9 cellular contexts compared by ENCODE assay signal in the genomic region with DNA sequence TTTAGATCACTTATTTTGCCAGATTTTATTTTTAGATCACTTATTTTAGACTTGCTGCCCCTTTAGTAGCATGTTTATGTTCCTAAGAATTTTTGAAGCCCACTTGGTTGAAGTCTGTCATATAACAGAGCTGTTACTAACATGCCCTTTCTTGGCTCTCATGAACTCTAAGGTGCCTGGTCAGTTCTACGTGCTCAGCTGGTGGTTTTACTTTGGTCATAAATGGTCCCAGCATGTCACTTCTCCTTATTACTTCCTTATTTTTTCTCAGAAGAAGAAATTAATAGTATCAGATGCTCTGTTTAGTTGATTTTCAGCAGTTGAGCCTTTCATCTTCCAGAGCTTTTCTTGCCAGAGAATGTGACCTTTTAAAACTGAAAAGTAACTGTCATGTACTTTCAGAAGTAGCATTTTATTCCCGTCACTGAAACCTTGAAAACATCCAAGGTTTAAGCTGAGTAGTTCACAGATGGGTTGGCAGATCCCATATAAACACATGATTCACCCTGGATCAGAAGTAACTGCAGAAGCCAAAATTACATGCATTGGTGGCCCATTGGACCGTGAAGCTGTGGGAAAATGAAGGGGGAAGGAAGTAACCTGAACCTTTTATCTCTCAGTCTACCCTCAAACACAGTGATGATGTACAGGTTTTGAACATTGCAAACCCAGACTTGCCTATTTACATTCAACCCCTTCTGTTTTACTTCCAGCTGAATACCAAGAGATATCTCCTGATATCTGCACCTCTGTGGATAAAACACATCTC. TPM values are rescaled to one million over a fixed set of nuclear protein-coding genes. Genes with fewer than 3 reads are reported as not detected.
A peak's percentile ranks its signal among the peaks of the same experiment; 100 is the strongest.
DNase-seq lines count a peak whose midpoint lies in the region; ATAC-seq and TF ChIP-seq lines count a peak whose summit lies in the region.
"Had no signal": no experiment of that assay in that cellular context is flagged by ENCODE, and none has a peak within 500 bp of the region (broad histone marks: within the 10 kb centered on the region; RNA-seq: fewer than 3 reads in every experiment).

No MANE protein-coding gene starts in this region.

- POLR2A ChIA-PET in Caco-2 (lab: Charles Lee): no interaction called here

- H3K4me1 Mint-ChIP-seq in stimulated activated naive CD8-positive, alpha-beta T cell treated with anti-CD3 and anti-CD28 coated beads, Interleukin-15, Interleukin-2, amounts not matched to agents 100 ng/mL and 50 ng/mL, for 24 hours (ENCODE audit: low read depth): peaks cover 8% of the 10 kb centered on the region
- no peaks in the 10 kb centered on the region for H3K4me1 Mint-ChIP-seq in stimulated activated naive CD8-positive, alpha-beta T cell treated with anti-CD3 and anti-CD28 coated beads, Interleukin-15, amount 100 ng/mL, for 72 hours
- H3K4me1 Mint-ChIP-seq in chondrocyte (ENCODE audit: low read depth) (peaks cover 42% of the 10 kb centered on the region), Caco-2 (ENCODE audit: low read depth, unreplicated experiment) (no peaks in the 10 kb centered on the region)

- H3K4me3 ChIP-seq in rectal smooth muscle tissue (ENCODE audit: low read length): no peak overlapping the region
- H3K4me3 ChIP-seq in Caco-2 (ENCODE audit: low read depth, low read length): no peak overlapping the region

- no peaks in the 10 kb centered on the region for H3K9me3 ChIP-seq in Caco-2

- no peaks in the 10 kb centered on the region for H3K27me3 ChIP-seq in rectal smooth muscle tissue (ENCODE audit: control insufficient read depth, insufficient read depth, low read length)
- no peaks in the 10 kb centered on the region for H3K27me3 ChIP-seq in Caco-2 (replicated peaks; ENCODE audit: control insufficient read depth, insufficient read depth, low read length)

- H3K4me1 ChIP-seq in rectal smooth muscle tissue (ENCODE audit: control insufficient read depth, insufficient read depth, low read length) (peaks cover 11% of the 10 kb centered on the region), Caco-2 (no peaks in the 10 kb centered on the region)

- no peak for DNase-seq in stimulated activated naive CD8-positive, alpha-beta T cell treated with anti-CD3 and anti-CD28 coated beads, Interleukin-15, amount 100 ng/mL, for 72 hours
- DNase-seq in HK-2 (ENCODE audit: unreplicated experiment) (peak; percentile 26), chondrocyte (ENCODE audit: low spot score) (no peak), Caco-2 (no peak), NCI-H1417 treated with DMSO at 0.1 percent for 48 hours (lab: John Stamatoyannopoulos, UW) (no peak)
- DNase-seq: DND-41 had no signal

- BruUV-seq in Caco-2 (replicated peaks; lab: Mats Ljungman, UMichigan): no TSS peak

- H3K27me3 Mint-ChIP-seq in stimulated activated naive CD8-positive, alpha-beta T cell treated with anti-CD3 and anti-CD28 coated beads, Interleukin-15, Interleukin-2, amounts not matched to agents 100 ng/mL and 50 ng/mL, for 24 hours: no peaks in the 10 kb centered on the region
- no peaks in the 10 kb centered on the region for H3K27me3 Mint-ChIP-seq in stimulated activated naive CD8-positive, alpha-beta T cell treated with anti-CD3 and anti-CD28 coated beads, Interleukin-15, amount 100 ng/mL, for 72 hours
- H3K27me3 Mint-ChIP-seq in chondrocyte (ENCODE audit: low read depth) (no peaks in the 10 kb centered on the region), Caco-2 (ENCODE audit: insufficient read depth, unreplicated experiment) (no peaks in the 10 kb centered on the region)

- CTCF ChIA-PET in Caco-2 (lab: Charles Lee): no interaction called here

- peak overlapping the region; percentile 36 for H3K27ac Mint-ChIP-seq in stimulated activated naive CD8-positive, alpha-beta T cell treated with anti-CD3 and anti-CD28 coated beads, Interleukin-15, Interleukin-2, amounts not matched to agents 100 ng/mL and 50 ng/mL, for 24 hours
- H3K27ac Mint-ChIP-seq in stimulated activated naive CD8-positive, alpha-beta T cell treated with anti-CD3 and anti-CD28 coated beads, Interleukin-15, amount 100 ng/mL, for 72 hours: no peak overlapping the region
- H3K27ac Mint-ChIP-seq in chondrocyte (ENCODE audit: unreplicated experiment) (peak overlapping the region; percentile 82), Caco-2 (ENCODE audit: unreplicated experiment) (no peak overlapping the region)

- H3K9ac ChIP-seq in rectal smooth muscle tissue (ENCODE audit: low read length): no peak overlapping the region

- TF ChIP-seq CTCF in chondrocyte (IDR thresholded peaks at IDR 0.05) (no peak), Caco-2 (IDR thresholded peaks at IDR 0.05; ENCODE audit: insufficient read depth in 1 of 2, low read depth in 1 of 2, low read length in 1 of 2, severe bottlenecking in 1 of 2, unreplicated experiment in 1 of 2) (no peak)

- peaks cover 56% of the 10 kb centered on the region for H3K36me3 Mint-ChIP-seq in stimulated activated naive CD8-positive, alpha-beta T cell treated with anti-CD3 and anti-CD28 coated beads, Interleukin-15, Interleukin-2, amounts not matched to agents 100 ng/mL and 50 ng/mL, for 24 hours (ENCODE audit: low read depth)
- peaks cover 12% of the 10 kb centered on the region for H3K36me3 Mint-ChIP-seq in chondrocyte (ENCODE audit: low read depth)
- H3K36me3 Mint-ChIP-seq in Caco-2 (ENCODE audit: insufficient read depth, unreplicated experiment): no peaks in the 10 kb centered on the region

- H3K9me3 Mint-ChIP-seq in stimulated activated naive CD8-positive, alpha-beta T cell treated with anti-CD3 and anti-CD28 coated beads, Interleukin-15, Interleukin-2, amounts not matched to agents 100 ng/mL and 50 ng/mL, for 24 hours: no peaks in the 10 kb centered on the region
- no peaks in the 10 kb centered on the region for H3K9me3 Mint-ChIP-seq in stimulated activated naive CD8-positive, alpha-beta T cell treated with anti-CD3 and anti-CD28 coated beads, Interleukin-15, amount 100 ng/mL, for 72 hours
- H3K9me3 Mint-ChIP-seq in chondrocyte (ENCODE audit: low read depth) (no peaks in the 10 kb centered on the region), Caco-2 (ENCODE audit: unreplicated experiment) (no peaks in the 10 kb centered on the region)

- H3K36me3 ChIP-seq in rectal smooth muscle tissue (ENCODE audit: control insufficient read depth, insufficient read depth, low read length) (no peaks in the 10 kb centered on the region), Caco-2 (ENCODE audit: control insufficient read depth, insufficient read depth, low read length) (no peaks in the 10 kb centered on the region)

- H3K27ac ChIP-seq in rectal smooth muscle tissue (ENCODE audit: low read depth, low read length): peak overlapping the region; percentile 81

- intact Hi-C loops in Caco-2 (cut with micrococcal nuclease; ENCODE audit: unreplicated experiment): no loop called here

- ATAC-seq in stimulated activated naive CD8-positive, alpha-beta T cell treated with anti-CD3 and anti-CD28 coated beads, Interleukin-15, amount 100 ng/mL, for 72 hours: no peak
- no peak for ATAC-seq in HG02970 (IDR thresholded peaks at IDR 0.05; ENCODE audit: low FRiP score, unreplicated experiment)

- H3K4me3 Mint-ChIP-seq in stimulated activated naive CD8-positive, alpha-beta T cell treated with anti-CD3 and anti-CD28 coated beads, Interleukin-15, Interleukin-2, amounts not matched to agents 100 ng/mL and 50 ng/mL, for 24 hours: no peak overlapping the region
- H3K4me3 Mint-ChIP-seq in stimulated activated naive CD8-positive, alpha-beta T cell treated with anti-CD3 and anti-CD28 coated beads, Interleukin-15, amount 100 ng/mL, for 72 hours: no peak overlapping the region
- H3K4me3 Mint-ChIP-seq in chondrocyte (ENCODE audit: unreplicated experiment) (peak overlapping the region; percentile 20), Caco-2 (ENCODE audit: unreplicated experiment) (no peak overlapping the region)

RNA-seq across cellular contexts. Expression of a gene that starts 50.5 kb away (rescaled TPM):
- 0.97 to 1.3 TPM (median 0.97 TPM) in 3 replicates for total RNA-seq in chondrocyte
- total RNA-seq in Caco-2 (2022): not detected in 2 replicates

Comparison
In these comparisons a context has a peak if more than half of its experiments do, and no peak if none do; other contexts are left out.
1. H3K27ac Mint-ChIP-seq: peak in stimulated activated naive CD8-positive, alpha-beta T cell treated with anti-CD3 and anti-CD28 coated beads, Interleukin-15, Interleukin-2, amounts not matched to agents 100 ng/mL and 50 ng/mL, for 24 hours (single experiment) and chondrocyte (single experiment); none in stimulated activated naive CD8-positive, alpha-beta T cell treated with anti-CD3 and anti-CD28 coated beads, Interleukin-15, amount 100 ng/mL, for 72 hours (0 of 2) and Caco-2 (single experiment).